1 cellular context compared by ENCODE assay signal in genomic region chr14:73771848-73772705, GRCh38.
TF ChIP-seq lines count a peak whose summit lies in the region.

No MANE protein-coding gene starts in this region.

TF ChIP-seq in HepG2, 621 proteins besides CTCF, POLR2A, EP300 and RAD21 (continued from another document and continues in another):
- peak; percentile 33 for TF ChIP-seq ZNF407 (CRISPR knock-in tag; IDR thresholded peaks at IDR 0.05; ENCODE audit: not compliant biosample characterization)
- peak; percentile 33; the same call in 1 of the 2 replicates for TF ChIP-seq MZF1 (CRISPR knock-in tag; IDR thresholded peaks at IDR 0.05; ENCODE audit: borderline replicate concordance)
- peak; percentile 97 for TF ChIP-seq ZNF580 (CRISPR knock-in tag; IDR thresholded peaks at IDR 0.05; ENCODE audit: borderline replicate concordance, low read depth)
- no peak for TF ChIP-seq ZNF512 (CRISPR knock-in tag; IDR thresholded peaks at IDR 0.05)
- TF ChIP-seq ZSCAN12 (CRISPR knock-in tag; IDR thresholded peaks at IDR 0.05), result peak; percentile 27; the same call in 1 of the 2 replicates
- TF ChIP-seq ZBTB44 (CRISPR knock-in tag; IDR thresholded peaks at IDR 0.05), result 0 out of 2 replicates have a peak, but pooled peaks have one; percentile 76
- TF ChIP-seq TOPORS (CRISPR knock-in tag; IDR thresholded peaks at IDR 0.05), result peak; percentile 81
- TF ChIP-seq MYC (CRISPR knock-in tag; IDR thresholded peaks at IDR 0.05; ENCODE audit: borderline replicate concordance), result peak; percentile 82; the same call in 1 of the 2 replicates
- TF ChIP-seq ZNF160 (CRISPR knock-in tag; IDR thresholded peaks at IDR 0.05), result no peak; the same call in none of the 2 replicates
- TF ChIP-seq ZNF552 (CRISPR knock-in tag; IDR thresholded peaks at IDR 0.05; ENCODE audit: borderline replicate concordance), result no peak
- TF ChIP-seq IRF2 (CRISPR knock-in tag; IDR thresholded peaks at IDR 0.05), result peak; percentile 91
- TF ChIP-seq SKI (IDR thresholded peaks at IDR 0.05; ENCODE audit: partially characterized antibody), result peak; percentile 97
- peak; percentile 64; the same call in 1 of the 2 replicates for TF ChIP-seq RBAK (CRISPR knock-in tag; IDR thresholded peaks at IDR 0.05)
- peak; percentile 51 for TF ChIP-seq CBX1 (IDR thresholded peaks at IDR 0.05; ENCODE audit: low read depth)
- TF ChIP-seq ZNF800 (CRISPR knock-in tag; IDR thresholded peaks at IDR 0.05), result no peak; the same call in 1 of the 2 replicates
- TF ChIP-seq ZBTB4 (CRISPR knock-in tag; IDR thresholded peaks at IDR 0.05; ENCODE audit: borderline replicate concordance), result peak; percentile 83; the same call in 1 of the 2 replicates
- no peak for TF ChIP-seq ARID3A (IDR thresholded peaks at IDR 0.05; ENCODE audit: low read depth, low read length)
- no peak for TF ChIP-seq NFATC3 (CRISPR knock-in tag; IDR thresholded peaks at IDR 0.05)
- TF ChIP-seq ZNF883 (CRISPR knock-in tag; IDR thresholded peaks at IDR 0.05; ENCODE audit: not compliant biosample characterization), result peak; percentile 76
- peak; percentile 60 for TF ChIP-seq IKZF4 (CRISPR knock-in tag; IDR thresholded peaks at IDR 0.05; ENCODE audit: borderline replicate concordance, low read depth, not compliant biosample characterization)
- TF ChIP-seq KLF12 (CRISPR knock-in tag; IDR thresholded peaks at IDR 0.05; ENCODE audit: borderline replicate concordance), result 0 out of 2 replicates have a peak, but pooled peaks have one; percentile 44
- no peak; the same call in 1 of the 2 replicates for TF ChIP-seq ZNF816 (CRISPR knock-in tag; IDR thresholded peaks at IDR 0.05; ENCODE audit: borderline replicate concordance)
- TF ChIP-seq NR0B2 (CRISPR knock-in tag; IDR thresholded peaks at IDR 0.05), result peak; percentile 80; the same call in 1 of the 2 replicates
- peak; percentile 93 for TF ChIP-seq ZNF205 (CRISPR knock-in tag; IDR thresholded peaks at IDR 0.05)
- TF ChIP-seq TBX2 (CRISPR knock-in tag; IDR thresholded peaks at IDR 0.05; ENCODE audit: borderline replicate concordance), result peak; percentile 100
- 0 out of 2 replicates have a peak, but pooled peaks have one; percentile 51 for TF ChIP-seq AFF4 (CRISPR knock-in tag; IDR thresholded peaks at IDR 0.05)
